ENCODE assay signal across 17 cellular contexts in the genomic region with DNA sequence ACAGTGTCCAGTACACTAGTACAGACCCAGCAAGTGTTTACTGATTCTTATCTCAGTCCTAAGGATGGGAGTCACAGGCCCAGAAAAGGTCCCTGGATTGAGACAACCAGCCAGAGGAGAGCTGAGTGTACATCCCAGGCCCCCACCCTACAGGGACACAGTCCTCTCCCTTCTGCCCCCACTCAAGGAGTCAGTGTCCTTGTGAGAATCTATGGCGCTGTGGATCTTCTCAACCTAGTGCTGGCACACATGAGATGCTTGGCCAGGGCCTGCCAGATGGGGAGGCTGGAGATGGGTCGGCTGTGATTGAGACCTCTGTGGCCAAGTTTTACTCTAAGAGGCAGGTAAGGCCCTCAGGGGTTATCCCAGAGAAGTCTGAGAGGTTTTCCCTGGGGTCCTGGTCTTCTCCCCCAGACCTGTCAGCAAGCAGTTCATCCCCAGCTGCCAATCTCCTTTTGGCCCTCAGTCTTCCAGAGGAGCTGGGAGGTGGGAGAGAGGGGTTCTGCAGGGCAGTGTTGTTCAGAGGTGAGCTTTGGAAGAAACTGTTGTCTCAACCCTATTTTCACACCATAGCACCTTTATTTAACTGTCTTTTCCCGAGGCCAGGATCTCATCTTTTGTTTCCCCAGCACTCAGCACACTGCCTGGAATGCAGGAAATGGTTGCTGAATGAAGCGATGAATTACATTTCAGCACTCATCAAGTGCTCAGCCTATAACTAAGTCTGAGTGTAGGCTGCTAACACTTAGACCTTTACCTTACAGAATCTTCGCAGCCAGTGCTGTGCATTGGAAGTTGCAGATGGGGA. TPM values are rescaled to one million over a fixed set of nuclear protein-coding genes. Genes with fewer than 3 reads are reported as not detected.
DNase-seq lines count a peak whose midpoint lies in the region; ATAC-seq and TF ChIP-seq lines count a peak whose summit lies in the region.
"Had no signal": no experiment of that assay in that cellular context is flagged by ENCODE, and none has a peak within 500 bp of the region (broad histone marks: within the 10 kb centered on the region; RNA-seq: fewer than 3 reads in every experiment).

No MANE protein-coding gene starts in this region.

- peak; percentile 26; the same call in 1 of the 3 replicates for ATAC-seq in SK-N-SH treated with all-trans-retinoic acid at 6 μM for 48 hours
- ATAC-seq in natural killer cell treated with Interleukin-12 subunit alpha and Interleukin-12 subunit beta and Interleukin-15 and Interleukin-18, amount 100 ng/mL, for 72 hours = no peak
- ATAC-seq: left lobe of liver had no signal

- H3K4me3 Mint-ChIP-seq in natural killer cell treated with Interleukin-12 subunit alpha and Interleukin-12 subunit beta and Interleukin-15 and Interleukin-18, amount 100 ng/mL, for 72 hours = peak overlapping the region; percentile 11

- no peaks in the 10 kb centered on the region for H3K27me3 Mint-ChIP-seq in natural killer cell treated with Interleukin-12 subunit alpha and Interleukin-12 subunit beta and Interleukin-15 and Interleukin-18, amount 100 ng/mL, for 72 hours
- H3K27me3 Mint-ChIP-seq: stimulated activated naive CD8-positive, alpha-beta T cell treated with anti-CD3 and anti-CD28 coated beads, Interleukin-15, Interleukin-2, amounts not matched to agents 100 ng/mL and 50 ng/mL, for 24 hours had no signal

- peaks cover 30 to 33% of the 10 kb centered on the region in 2 donors for H3K4me1 Mint-ChIP-seq in natural killer cell treated with Interleukin-12 subunit alpha and Interleukin-12 subunit beta and Interleukin-15 and Interleukin-18, amount 100 ng/mL, for 72 hours (ENCODE audit: low read depth in 2 of 2)

- DNase-seq in ELR (ENCODE audit: low read depth) = peak; percentile 54
- DNase-seq in epithelial cell of esophagus (ENCODE audit: low read depth) = peak; percentile 52
- no peak for DNase-seq in natural killer cell treated with Interleukin-12 subunit alpha and Interleukin-12 subunit beta and Interleukin-15 and Interleukin-18, amount 100 ng/mL, for 72 hours (ENCODE audit: low spot score)
- DNase-seq in GDM1 (lab: John Stamatoyannopoulos, UW) = no peak
- DNase-seq in activated CD8-positive, alpha-beta memory T cell treated with anti-CD3 and anti-CD28 coated beads for 24 hours = no peak
- no peak for DNase-seq in GM19238 (ENCODE audit: insufficient read length, low spot score)
- no peak for DNase-seq in GF-D8 (lab: John Stamatoyannopoulos, UW)
- DNase-seq: activated CD4-positive, alpha-beta T cell treated with anti-CD3 and anti-CD28 coated beads for 1 hour; activated T-cell treated with anti-CD3 and anti-CD28 coated beads, Interleukin-2, amount 50 U/mL, for 1 hour; AML-193; anterior cingulate cortex; effector memory CD4-positive, alpha-beta T cell; NCI-H2171 had no signal

- TF ChIP-seq CTCF in epithelial cell of esophagus (IDR thresholded peaks at IDR 0.05; ENCODE audit: insufficient read depth, low read depth, low read length, missing control alignments) = no peak

- H3K9me3 Mint-ChIP-seq in natural killer cell treated with Interleukin-12 subunit alpha and Interleukin-12 subunit beta and Interleukin-15 and Interleukin-18, amount 100 ng/mL, for 72 hours = no peaks in the 10 kb centered on the region
- H3K9me3 Mint-ChIP-seq: stimulated activated naive CD8-positive, alpha-beta T cell treated with anti-CD3 and anti-CD28 coated beads, Interleukin-15, Interleukin-2, amounts not matched to agents 100 ng/mL and 50 ng/mL, for 24 hours had no signal

- H3K27ac Mint-ChIP-seq in natural killer cell treated with Interleukin-12 subunit alpha and Interleukin-12 subunit beta and Interleukin-15 and Interleukin-18, amount 100 ng/mL, for 72 hours = peak overlapping the region; percentile 56 to 85
- H3K27ac Mint-ChIP-seq: stimulated activated naive CD8-positive, alpha-beta T cell treated with anti-CD3 and anti-CD28 coated beads, Interleukin-15, Interleukin-2, amounts not matched to agents 100 ng/mL and 50 ng/mL, for 24 hours had no signal

- H3K36me3 Mint-ChIP-seq in natural killer cell treated with Interleukin-12 subunit alpha and Interleukin-12 subunit beta and Interleukin-15 and Interleukin-18, amount 100 ng/mL, for 72 hours = peaks cover 3% of the 10 kb centered on the region

- no peak overlapping the region for H3K4me3 ChIP-seq in epithelial cell of esophagus (ENCODE audit: low read length)
- H3K4me3 ChIP-seq: HAP-1 had no signal

TF ChIP-seq in SK-N-SH treated with all-trans-retinoic acid at 6 μM for 48 hours, 23 proteins besides CTCF, POLR2A, EP300 and RAD21:
- TF ChIP-seq ESRRG (CRISPR knock-in tag; IDR thresholded peaks at IDR 0.05) (no peak), ZNF8 (CRISPR knock-in tag; IDR thresholded peaks at IDR 0.05) (no peak), OSR1 (CRISPR knock-in tag; IDR thresholded peaks at IDR 0.05) (no peak)

RNA-seq across cellular contexts. Expression of gene NSD1, which starts 3.2 kb away (rescaled TPM):
- total RNA-seq in natural killer cell treated with Interleukin-12 subunit alpha and Interleukin-12 subunit beta and Interleukin-15 and Interleukin-18, amount 100 ng/mL, for 72 hours = 100 to 1,000 TPM in 1 of 2 donors, 10 to 100 TPM in 1; 96.8 to 166 TPM

RNA-seq across cellular contexts. Expression of gene FGFR4, which starts 43.7 kb away (rescaled TPM):
- 1 to 10 TPM; 1.9 to 2.0 TPM for total RNA-seq in natural killer cell treated with Interleukin-12 subunit alpha and Interleukin-12 subunit beta and Interleukin-15 and Interleukin-18, amount 100 ng/mL, for 72 hours

Comparison
In these comparisons a context has a peak if more than half of its experiments do, and no peak if none do; other contexts are left out.
1. DNase-seq: peak in ELR (single experiment) and epithelial cell of esophagus (single experiment); none in natural killer cell treated with Interleukin-12 subunit alpha and Interleukin-12 subunit beta and Interleukin-15 and Interleukin-18, amount 100 ng/mL, for 72 hours (single experiment), GDM1 (single experiment), activated CD8-positive, alpha-beta memory T cell treated with anti-CD3 and anti-CD28 coated beads for 24 hours (single experiment), GM19238 (single experiment) and GF-D8 (single experiment).